ENCODE assay signal across 25 cellular contexts in genomic region chr7:84230491-84230890, GRCh38.
"Had no signal": no experiment of that assay in that cellular context is flagged by ENCODE, and none has a peak within 500 bp of the region (broad histone marks: within the 10 kb centered on the region; RNA-seq: fewer than 3 reads in every experiment).

No MANE protein-coding gene starts in this region.

- H2AFZ ChIP-seq: hepatocyte had no signal

- H3K27ac ChIP-seq: epithelial cell of prostate, hepatocyte, left ventricle myocardium inferior, lower lobe of right lung, pancreas, suprapubic skin, thyroid gland had no signal

- H3K27ac Mint-ChIP-seq: dendritic cell treated with granulocyte-macrophage colony-stimulating factor and Interleukin-4, amounts not matched to agents 40 ng/mL and 50 ng/mL, for 4 days; effector memory CD8-positive, alpha-beta T cell; memory B cell; naive B cell; progenitor cell of endocrine pancreas; stimulated activated effector memory CD8-positive, alpha-beta T cell treated with anti-CD3 and anti-CD28 coated beads, Interleukin-12 subunit alpha, Interleukin-12 subunit beta, amount 100 ng/mL, for 72 hours had no signal

- H3K9me3 ChIP-seq: left ventricle myocardium inferior, lower lobe of right lung, pancreas, suprapubic skin, thyroid gland had no signal

- H3K9me3 Mint-ChIP-seq: nephron had no signal

- H3K4me1 Mint-ChIP-seq: memory B cell; naive B cell; stimulated activated effector memory CD8-positive, alpha-beta T cell treated with anti-CD3 and anti-CD28 coated beads, Interleukin-12 subunit alpha, Interleukin-12 subunit beta, amount 100 ng/mL, for 72 hours had no signal

- H3K4me2 ChIP-seq: hepatocyte had no signal

- DNase-seq: effector memory CD8-positive, alpha-beta T cell; foreskin melanocyte; head of caudate nucleus; kidney; left cardiac atrium; left ventricle myocardium inferior; lower lobe of right lung; naive B cell; occipital lobe; pancreas; right cardiac atrium; stimulated activated CD4-positive, alpha-beta T cell treated with anti-CD3 and anti-CD28 coated beads, Interleukin-4, amount 100 ng/mL, for 1 hour; stimulated activated CD8-positive, alpha-beta memory T cell treated with anti-CD3 and anti-CD28 coated beads, Interleukin-4, amount 100 ng/mL, for 48 hours; stimulated activated naive CD8-positive, alpha-beta T cell treated with anti-CD3 and anti-CD28 coated beads, Interleukin-15, Interleukin-2, amounts not matched to agents 100 U/mL and 50 U/mL, for 24 hours; thyroid gland had no signal

- ATAC-seq: effector memory CD8-positive, alpha-beta T cell; left cardiac atrium; lower lobe of right lung; pancreas; right cardiac atrium; stimulated activated effector memory CD8-positive, alpha-beta T cell treated with anti-CD3 and anti-CD28 coated beads, Interleukin-12 subunit alpha, Interleukin-12 subunit beta, amount 100 ng/mL, for 72 hours; stimulated activated naive CD8-positive, alpha-beta T cell treated with anti-CD3 and anti-CD28 coated beads, Interleukin-15, Interleukin-2, amounts not matched to agents 100 U/mL and 50 U/mL, for 24 hours had no signal

- H3K27me3 Mint-ChIP-seq: dendritic cell treated with granulocyte-macrophage colony-stimulating factor and Interleukin-4, amounts not matched to agents 40 ng/mL and 50 ng/mL, for 4 days; effector memory CD8-positive, alpha-beta T cell; memory B cell; naive B cell; progenitor cell of endocrine pancreas; type B pancreatic cell had no signal

- H3K27me3 ChIP-seq: hepatocyte, pancreas, suprapubic skin, thyroid gland had no signal

- H3K36me3 ChIP-seq: left ventricle myocardium inferior, lower lobe of right lung, pancreas, suprapubic skin, thyroid gland had no signal

- H3K36me3 Mint-ChIP-seq: memory B cell; naive B cell; stimulated activated effector memory CD8-positive, alpha-beta T cell treated with anti-CD3 and anti-CD28 coated beads, Interleukin-12 subunit alpha, Interleukin-12 subunit beta, amount 100 ng/mL, for 72 hours had no signal

- H3K4me3 Mint-ChIP-seq: dendritic cell treated with granulocyte-macrophage colony-stimulating factor and Interleukin-4, amounts not matched to agents 40 ng/mL and 50 ng/mL, for 4 days; effector memory CD8-positive, alpha-beta T cell; memory B cell; naive B cell; nephron; stimulated activated effector memory CD8-positive, alpha-beta T cell treated with anti-CD3 and anti-CD28 coated beads, Interleukin-12 subunit alpha, Interleukin-12 subunit beta, amount 100 ng/mL, for 72 hours; type B pancreatic cell had no signal

- FAIRE-seq: kidney, pancreas, urothelium cell line had no signal

- H3K79me2 ChIP-seq: hepatocyte had no signal

- H3K4me3 ChIP-seq: hepatocyte, left ventricle myocardium inferior, lower lobe of right lung, pancreas, suprapubic skin, thyroid gland had no signal

- H3K4me1 ChIP-seq: left ventricle myocardium inferior, lower lobe of right lung, suprapubic skin, thyroid gland had no signal
